In the genomic region with DNA sequence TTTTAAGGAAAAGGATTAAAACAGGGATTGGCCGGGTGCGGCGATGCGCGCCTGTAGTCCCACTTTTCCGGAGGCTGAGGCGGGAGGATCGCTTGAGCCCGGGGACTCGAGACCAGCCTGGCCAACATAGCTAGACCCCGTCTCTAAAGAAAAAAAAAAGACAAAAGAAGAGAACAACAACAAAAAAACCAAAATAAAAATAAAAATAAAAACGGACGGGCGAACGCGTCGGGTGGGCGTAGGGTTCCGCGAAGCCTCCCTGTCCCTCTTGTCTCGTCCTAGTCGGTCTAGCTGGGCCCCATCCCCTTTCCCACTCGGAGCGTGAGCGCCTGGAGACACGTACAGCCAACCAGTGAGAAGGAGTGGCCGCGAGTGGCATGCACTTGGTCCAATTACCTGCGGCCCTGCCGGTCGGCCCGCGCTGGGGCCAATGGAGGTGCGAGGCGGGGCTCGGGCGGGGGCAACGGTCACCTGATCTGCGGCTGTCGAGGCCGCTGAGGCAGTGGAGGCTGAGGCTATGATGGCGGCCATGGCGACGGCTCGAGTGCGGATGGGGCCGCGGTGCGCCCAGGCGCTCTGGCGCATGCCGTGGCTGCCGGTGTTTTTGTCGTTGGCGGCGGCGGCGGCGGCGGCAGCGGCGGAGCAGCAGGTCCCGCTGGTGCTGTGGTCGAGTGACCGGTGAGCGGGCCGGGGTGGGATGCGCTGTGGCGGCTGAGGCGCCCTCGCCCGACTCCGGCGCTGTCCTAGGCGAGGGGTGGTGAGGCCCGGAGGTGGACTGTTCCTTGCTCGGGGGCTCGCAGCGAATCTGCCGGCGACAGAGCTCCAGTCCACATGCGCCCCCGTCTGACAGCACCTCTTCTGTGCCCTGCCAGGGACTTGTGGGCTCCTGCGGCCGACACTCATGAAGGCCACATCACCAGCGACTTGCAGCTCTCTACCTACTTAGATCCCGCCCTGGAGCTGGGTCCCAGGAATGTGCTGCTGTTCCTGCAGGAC, we compare ENCODE assay signal across 1 cellular context.
TF ChIP-seq lines count a peak whose summit lies in the region.

A gene with protein sequence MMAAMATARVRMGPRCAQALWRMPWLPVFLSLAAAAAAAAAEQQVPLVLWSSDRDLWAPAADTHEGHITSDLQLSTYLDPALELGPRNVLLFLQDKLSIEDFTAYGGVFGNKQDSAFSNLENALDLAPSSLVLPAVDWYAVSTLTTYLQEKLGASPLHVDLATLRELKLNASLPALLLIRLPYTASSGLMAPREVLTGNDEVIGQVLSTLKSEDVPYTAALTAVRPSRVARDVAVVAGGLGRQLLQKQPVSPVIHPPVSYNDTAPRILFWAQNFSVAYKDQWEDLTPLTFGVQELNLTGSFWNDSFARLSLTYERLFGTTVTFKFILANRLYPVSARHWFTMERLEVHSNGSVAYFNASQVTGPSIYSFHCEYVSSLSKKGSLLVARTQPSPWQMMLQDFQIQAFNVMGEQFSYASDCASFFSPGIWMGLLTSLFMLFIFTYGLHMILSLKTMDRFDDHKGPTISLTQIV (plus strand): TSS at position 502 of the 996 bp plus-strand sequence. CDS start 16 bp downstream, at position 518.

TF ChIP-seq in HepG2, 621 proteins besides CTCF, POLR2A, EP300 and RAD21 (continued from another document and continues in another):
- TF ChIP-seq, protein P1, sequence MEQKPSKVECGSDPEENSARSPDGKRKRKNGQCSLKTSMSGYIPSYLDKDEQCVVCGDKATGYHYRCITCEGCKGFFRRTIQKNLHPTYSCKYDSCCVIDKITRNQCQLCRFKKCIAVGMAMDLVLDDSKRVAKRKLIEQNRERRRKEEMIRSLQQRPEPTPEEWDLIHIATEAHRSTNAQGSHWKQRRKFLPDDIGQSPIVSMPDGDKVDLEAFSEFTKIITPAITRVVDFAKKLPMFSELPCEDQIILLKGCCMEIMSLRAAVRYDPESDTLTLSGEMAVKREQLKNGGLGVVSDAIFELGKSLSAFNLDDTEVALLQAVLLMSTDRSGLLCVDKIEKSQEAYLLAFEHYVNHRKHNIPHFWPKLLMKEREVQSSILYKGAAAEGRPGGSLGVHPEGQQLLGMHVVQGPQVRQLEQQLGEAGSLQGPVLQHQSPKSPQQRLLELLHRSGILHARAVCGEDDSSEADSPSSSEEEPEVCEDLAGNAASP (CRISPR knock-in tag; IDR thresholded peaks at IDR 0.05; ENCODE audit: borderline replicate concordance): no peak
- no peak for TF ChIP-seq ZSCAN12 (CRISPR knock-in tag; IDR thresholded peaks at IDR 0.05)
- TF ChIP-seq, protein P2, sequence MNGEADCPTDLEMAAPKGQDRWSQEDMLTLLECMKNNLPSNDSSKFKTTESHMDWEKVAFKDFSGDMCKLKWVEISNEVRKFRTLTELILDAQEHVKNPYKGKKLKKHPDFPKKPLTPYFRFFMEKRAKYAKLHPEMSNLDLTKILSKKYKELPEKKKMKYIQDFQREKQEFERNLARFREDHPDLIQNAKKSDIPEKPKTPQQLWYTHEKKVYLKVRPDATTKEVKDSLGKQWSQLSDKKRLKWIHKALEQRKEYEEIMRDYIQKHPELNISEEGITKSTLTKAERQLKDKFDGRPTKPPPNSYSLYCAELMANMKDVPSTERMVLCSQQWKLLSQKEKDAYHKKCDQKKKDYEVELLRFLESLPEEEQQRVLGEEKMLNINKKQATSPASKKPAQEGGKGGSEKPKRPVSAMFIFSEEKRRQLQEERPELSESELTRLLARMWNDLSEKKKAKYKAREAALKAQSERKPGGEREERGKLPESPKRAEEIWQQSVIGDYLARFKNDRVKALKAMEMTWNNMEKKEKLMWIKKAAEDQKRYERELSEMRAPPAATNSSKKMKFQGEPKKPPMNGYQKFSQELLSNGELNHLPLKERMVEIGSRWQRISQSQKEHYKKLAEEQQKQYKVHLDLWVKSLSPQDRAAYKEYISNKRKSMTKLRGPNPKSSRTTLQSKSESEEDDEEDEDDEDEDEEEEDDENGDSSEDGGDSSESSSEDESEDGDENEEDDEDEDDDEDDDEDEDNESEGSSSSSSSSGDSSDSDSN (CRISPR knock-in tag; IDR thresholded peaks at IDR 0.05): peak; percentile 51; the same call in 1 of the 2 replicates
- TF ChIP-seq, protein P3, sequence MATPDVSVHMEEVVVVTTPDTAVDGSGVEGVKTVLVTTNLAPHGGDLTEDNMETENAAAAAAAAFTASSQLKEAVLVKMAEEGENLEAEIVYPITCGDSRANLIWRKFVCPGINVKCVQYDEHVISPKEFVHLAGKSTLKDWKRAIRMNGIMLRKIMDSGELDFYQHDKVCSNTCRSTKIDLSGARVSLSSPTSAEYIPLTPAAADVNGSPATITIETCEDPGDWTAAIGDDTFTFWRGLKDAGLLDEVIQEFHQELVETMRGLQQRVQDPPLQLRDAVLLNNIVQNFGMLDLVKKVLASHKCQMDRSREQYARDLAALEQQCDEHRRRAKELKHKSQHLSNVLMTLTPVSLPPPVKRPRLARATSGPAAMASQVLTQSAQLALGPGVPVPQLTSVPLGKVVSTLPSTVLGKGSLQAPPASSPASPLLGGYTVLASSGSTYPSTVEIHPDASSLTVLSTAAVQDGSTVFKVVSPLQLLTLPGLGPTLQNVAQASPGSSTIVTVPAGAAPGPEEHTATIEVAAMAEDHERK (CRISPR knock-in tag; IDR thresholded peaks at IDR 0.05; ENCODE audit: low read depth): peak; percentile 21; the same call in 1 of the 2 replicates
- TF ChIP-seq HIVEP1 (CRISPR knock-in tag; IDR thresholded peaks at IDR 0.05): no peak
- TF ChIP-seq ZMYM4 (CRISPR knock-in tag; IDR thresholded peaks at IDR 0.05): peak; percentile 77
- TF ChIP-seq, protein P4, sequence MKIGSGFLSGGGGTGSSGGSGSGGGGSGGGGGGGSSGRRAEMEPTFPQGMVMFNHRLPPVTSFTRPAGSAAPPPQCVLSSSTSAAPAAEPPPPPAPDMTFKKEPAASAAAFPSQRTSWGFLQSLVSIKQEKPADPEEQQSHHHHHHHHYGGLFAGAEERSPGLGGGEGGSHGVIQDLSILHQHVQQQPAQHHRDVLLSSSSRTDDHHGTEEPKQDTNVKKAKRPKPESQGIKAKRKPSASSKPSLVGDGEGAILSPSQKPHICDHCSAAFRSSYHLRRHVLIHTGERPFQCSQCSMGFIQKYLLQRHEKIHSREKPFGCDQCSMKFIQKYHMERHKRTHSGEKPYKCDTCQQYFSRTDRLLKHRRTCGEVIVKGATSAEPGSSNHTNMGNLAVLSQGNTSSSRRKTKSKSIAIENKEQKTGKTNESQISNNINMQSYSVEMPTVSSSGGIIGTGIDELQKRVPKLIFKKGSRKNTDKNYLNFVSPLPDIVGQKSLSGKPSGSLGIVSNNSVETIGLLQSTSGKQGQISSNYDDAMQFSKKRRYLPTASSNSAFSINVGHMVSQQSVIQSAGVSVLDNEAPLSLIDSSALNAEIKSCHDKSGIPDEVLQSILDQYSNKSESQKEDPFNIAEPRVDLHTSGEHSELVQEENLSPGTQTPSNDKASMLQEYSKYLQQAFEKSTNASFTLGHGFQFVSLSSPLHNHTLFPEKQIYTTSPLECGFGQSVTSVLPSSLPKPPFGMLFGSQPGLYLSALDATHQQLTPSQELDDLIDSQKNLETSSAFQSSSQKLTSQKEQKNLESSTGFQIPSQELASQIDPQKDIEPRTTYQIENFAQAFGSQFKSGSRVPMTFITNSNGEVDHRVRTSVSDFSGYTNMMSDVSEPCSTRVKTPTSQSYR (CRISPR knock-in tag; IDR thresholded peaks at IDR 0.05; ENCODE audit: borderline replicate concordance): no peak
- TF ChIP-seq, protein P5, sequence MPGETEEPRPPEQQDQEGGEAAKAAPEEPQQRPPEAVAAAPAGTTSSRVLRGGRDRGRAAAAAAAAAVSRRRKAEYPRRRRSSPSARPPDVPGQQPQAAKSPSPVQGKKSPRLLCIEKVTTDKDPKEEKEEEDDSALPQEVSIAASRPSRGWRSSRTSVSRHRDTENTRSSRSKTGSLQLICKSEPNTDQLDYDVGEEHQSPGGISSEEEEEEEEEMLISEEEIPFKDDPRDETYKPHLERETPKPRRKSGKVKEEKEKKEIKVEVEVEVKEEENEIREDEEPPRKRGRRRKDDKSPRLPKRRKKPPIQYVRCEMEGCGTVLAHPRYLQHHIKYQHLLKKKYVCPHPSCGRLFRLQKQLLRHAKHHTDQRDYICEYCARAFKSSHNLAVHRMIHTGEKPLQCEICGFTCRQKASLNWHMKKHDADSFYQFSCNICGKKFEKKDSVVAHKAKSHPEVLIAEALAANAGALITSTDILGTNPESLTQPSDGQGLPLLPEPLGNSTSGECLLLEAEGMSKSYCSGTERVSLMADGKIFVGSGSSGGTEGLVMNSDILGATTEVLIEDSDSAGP (CRISPR knock-in tag; IDR thresholded peaks at IDR 0.05; ENCODE audit: borderline replicate concordance): peak; percentile 61; the same call in 1 of the 2 replicates
- no peak for TF ChIP-seq ZNF282 (IDR thresholded peaks at IDR 0.05; ENCODE audit: partially characterized antibody)
- no peak for TF ChIP-seq JDP2 (CRISPR knock-in tag; IDR thresholded peaks at IDR 0.05; ENCODE audit: borderline replicate concordance)
- TF ChIP-seq, protein P6, sequence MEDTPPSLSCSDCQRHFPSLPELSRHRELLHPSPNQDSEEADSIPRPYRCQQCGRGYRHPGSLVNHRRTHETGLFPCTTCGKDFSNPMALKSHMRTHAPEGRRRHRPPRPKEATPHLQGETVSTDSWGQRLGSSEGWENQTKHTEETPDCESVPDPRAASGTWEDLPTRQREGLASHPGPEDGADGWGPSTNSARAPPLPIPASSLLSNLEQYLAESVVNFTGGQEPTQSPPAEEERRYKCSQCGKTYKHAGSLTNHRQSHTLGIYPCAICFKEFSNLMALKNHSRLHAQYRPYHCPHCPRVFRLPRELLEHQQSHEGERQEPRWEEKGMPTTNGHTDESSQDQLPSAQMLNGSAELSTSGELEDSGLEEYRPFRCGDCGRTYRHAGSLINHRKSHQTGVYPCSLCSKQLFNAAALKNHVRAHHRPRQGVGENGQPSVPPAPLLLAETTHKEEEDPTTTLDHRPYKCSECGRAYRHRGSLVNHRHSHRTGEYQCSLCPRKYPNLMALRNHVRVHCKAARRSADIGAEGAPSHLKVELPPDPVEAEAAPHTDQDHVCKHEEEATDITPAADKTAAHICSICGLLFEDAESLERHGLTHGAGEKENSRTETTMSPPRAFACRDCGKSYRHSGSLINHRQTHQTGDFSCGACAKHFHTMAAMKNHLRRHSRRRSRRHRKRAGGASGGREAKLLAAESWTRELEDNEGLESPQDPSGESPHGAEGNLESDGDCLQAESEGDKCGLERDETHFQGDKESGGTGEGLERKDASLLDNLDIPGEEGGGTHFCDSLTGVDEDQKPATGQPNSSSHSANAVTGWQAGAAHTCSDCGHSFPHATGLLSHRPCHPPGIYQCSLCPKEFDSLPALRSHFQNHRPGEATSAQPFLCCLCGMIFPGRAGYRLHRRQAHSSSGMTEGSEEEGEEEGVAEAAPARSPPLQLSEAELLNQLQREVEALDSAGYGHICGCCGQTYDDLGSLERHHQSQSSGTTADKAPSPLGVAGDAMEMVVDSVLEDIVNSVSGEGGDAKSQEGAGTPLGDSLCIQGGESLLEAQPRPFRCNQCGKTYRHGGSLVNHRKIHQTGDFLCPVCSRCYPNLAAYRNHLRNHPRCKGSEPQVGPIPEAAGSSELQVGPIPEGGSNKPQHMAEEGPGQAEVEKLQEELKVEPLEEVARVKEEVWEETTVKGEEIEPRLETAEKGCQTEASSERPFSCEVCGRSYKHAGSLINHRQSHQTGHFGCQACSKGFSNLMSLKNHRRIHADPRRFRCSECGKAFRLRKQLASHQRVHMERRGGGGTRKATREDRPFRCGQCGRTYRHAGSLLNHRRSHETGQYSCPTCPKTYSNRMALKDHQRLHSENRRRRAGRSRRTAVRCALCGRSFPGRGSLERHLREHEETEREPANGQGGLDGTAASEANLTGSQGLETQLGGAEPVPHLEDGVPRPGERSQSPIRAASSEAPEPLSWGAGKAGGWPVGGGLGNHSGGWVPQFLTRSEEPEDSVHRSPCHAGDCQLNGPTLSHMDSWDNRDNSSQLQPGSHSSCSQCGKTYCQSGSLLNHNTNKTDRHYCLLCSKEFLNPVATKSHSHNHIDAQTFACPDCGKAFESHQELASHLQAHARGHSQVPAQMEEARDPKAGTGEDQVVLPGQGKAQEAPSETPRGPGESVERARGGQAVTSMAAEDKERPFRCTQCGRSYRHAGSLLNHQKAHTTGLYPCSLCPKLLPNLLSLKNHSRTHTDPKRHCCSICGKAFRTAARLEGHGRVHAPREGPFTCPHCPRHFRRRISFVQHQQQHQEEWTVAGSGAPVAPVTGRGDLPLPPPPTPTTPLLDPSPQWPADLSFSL (CRISPR knock-in tag; IDR thresholded peaks at IDR 0.05): no peak
- no peak for TF ChIP-seq ZFP41 (CRISPR knock-in tag; IDR thresholded peaks at IDR 0.05; ENCODE audit: borderline replicate concordance)
- TF ChIP-seq SNRNP70 (IDR thresholded peaks at IDR 0.05; ENCODE audit: low read depth, low read length): no peak
- no peak for TF ChIP-seq MTA1 (CRISPR knock-in tag; IDR thresholded peaks at IDR 0.05; ENCODE audit: borderline replicate concordance)
- TF ChIP-seq SMARCE1 (IDR thresholded peaks at IDR 0.05; ENCODE audit: borderline replicate concordance): no peak
- TF ChIP-seq DNMT3B (CRISPR knock-in tag; conservative IDR thresholded peaks at IDR 0.05): no peak
- peak; percentile 67 for TF ChIP-seq THAP11 (CRISPR knock-in tag; IDR thresholded peaks at IDR 0.05)
- no peak for TF ChIP-seq ZNF556 (CRISPR knock-in tag; IDR thresholded peaks at IDR 0.05; ENCODE audit: borderline replicate concordance)
- TF ChIP-seq KDM5B (CRISPR knock-in tag; IDR thresholded peaks at IDR 0.05; ENCODE audit: borderline replicate concordance): 0 out of 2 replicates have a peak, but pooled peaks have one; percentile 57
- TF ChIP-seq, protein P7, sequence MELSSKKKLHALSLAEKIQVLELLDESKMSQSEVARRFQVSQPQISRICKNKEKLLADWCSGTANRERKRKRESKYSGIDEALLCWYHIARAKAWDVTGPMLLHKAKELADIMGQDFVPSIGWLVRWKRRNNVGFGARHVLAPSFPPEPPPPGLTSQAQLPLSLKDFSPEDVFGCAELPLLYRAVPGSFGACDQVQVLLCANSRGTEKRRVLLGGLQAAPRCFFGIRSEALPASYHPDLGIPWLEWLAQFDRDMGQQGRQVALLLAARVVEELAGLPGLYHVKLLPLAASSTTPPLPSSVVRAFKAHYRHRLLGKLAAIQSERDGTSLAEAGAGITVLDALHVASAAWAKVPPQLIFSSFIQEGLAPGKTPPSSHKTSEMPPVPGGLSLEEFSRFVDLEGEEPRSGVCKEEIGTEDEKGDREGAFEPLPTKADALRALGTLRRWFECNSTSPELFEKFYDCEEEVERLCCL (CRISPR knock-in tag; IDR thresholded peaks at IDR 0.05; ENCODE audit: borderline replicate concordance): no peak
- no peak for TF ChIP-seq SMARCC2 (IDR thresholded peaks at IDR 0.05)
- TF ChIP-seq, protein P8, sequence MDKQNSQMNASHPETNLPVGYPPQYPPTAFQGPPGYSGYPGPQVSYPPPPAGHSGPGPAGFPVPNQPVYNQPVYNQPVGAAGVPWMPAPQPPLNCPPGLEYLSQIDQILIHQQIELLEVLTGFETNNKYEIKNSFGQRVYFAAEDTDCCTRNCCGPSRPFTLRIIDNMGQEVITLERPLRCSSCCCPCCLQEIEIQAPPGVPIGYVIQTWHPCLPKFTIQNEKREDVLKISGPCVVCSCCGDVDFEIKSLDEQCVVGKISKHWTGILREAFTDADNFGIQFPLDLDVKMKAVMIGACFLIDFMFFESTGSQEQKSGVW (CRISPR knock-in tag; IDR thresholded peaks at IDR 0.05; ENCODE audit: borderline replicate concordance): no peak
- TF ChIP-seq FOSL2 (CRISPR knock-in tag; IDR thresholded peaks at IDR 0.05): no peak
- TF ChIP-seq, protein P9, sequence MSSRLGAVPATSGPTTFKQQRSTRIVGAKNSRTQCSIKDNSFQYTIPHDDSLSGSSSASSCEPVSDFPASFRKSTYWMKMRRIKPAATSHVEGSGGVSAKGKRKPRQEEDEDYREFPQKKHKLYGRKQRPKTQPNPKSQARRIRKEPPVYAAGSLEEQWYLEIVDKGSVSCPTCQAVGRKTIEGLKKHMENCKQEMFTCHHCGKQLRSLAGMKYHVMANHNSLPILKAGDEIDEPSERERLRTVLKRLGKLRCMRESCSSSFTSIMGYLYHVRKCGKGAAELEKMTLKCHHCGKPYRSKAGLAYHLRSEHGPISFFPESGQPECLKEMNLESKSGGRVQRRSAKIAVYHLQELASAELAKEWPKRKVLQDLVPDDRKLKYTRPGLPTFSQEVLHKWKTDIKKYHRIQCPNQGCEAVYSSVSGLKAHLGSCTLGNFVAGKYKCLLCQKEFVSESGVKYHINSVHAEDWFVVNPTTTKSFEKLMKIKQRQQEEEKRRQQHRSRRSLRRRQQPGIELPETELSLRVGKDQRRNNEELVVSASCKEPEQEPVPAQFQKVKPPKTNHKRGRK (CRISPR knock-in tag; IDR thresholded peaks at IDR 0.05): no peak
